Comparison of ENCODE assay signal across 31 cellular contexts in genomic region chr9:98323051-98323830, GRCh38.
DNase-seq lines count a peak whose midpoint lies in the region; ATAC-seq, FAIRE-seq and TF ChIP-seq lines count a peak whose summit lies in the region.
"Had no signal": no experiment of that assay in that cellular context is flagged by ENCODE, and none has a peak within 500 bp of the region (broad histone marks: within the 10 kb centered on the region; RNA-seq: fewer than 3 reads in every experiment).

No MANE protein-coding gene starts in this region.

- no peak overlapping the region for H3K4me3 Mint-ChIP-seq in neural crest cell
- H3K4me3 Mint-ChIP-seq in naive thymus-derived CD4-positive, alpha-beta T cell, result no peak overlapping the region
- H3K4me3 Mint-ChIP-seq: activated CD4-positive, alpha-beta memory T cell treated with anti-CD3 and anti-CD28 coated beads for 36 hours; activated T-helper 1 cell treated with anti-CD3 and anti-CD28 coated beads, Interleukin-12 subunit alpha, Interleukin-12 subunit beta, Interleukin-2, Interleukin-4 antibody, amounts not matched to agents 30 ng/mL and 10 ng/mL and 1 ng/mL, durations not matched to agents 14 hours and 24 hours and 36 hours; dendritic cell treated with granulocyte-macrophage colony-stimulating factor and Interleukin-4, amounts not matched to agents 40 ng/mL and 50 ng/mL, for 4 days; mesothelial cell of epicardium; natural killer cell had no signal

- no peak overlapping the region for H3K9ac ChIP-seq in H1 (replicated peaks in 1 of 4; ENCODE audit: extremely low read depth in 1 of 4, low read depth in 3 of 4, low read length in 3 of 4)

- H3K4me1 Mint-ChIP-seq in neural crest cell, result no peaks in the 10 kb centered on the region
- peaks cover 0 to 11% (median 0%) of the 10 kb centered on the region in 7 donors for H3K4me1 Mint-ChIP-seq in naive thymus-derived CD4-positive, alpha-beta T cell
- H3K4me1 Mint-ChIP-seq: CD14-positive monocyte, natural killer cell had no signal

- TF ChIP-seq CTCF in H1 (IDR thresholded peaks at IDR 0.05; ENCODE audit: control extremely low read depth in 1 of 3, insufficient read depth in 1 of 3, low read depth in 1 of 3, low read length in 3 of 3), result no peak
- TF ChIP-seq CTCF in neural crest cell (conservative IDR thresholded peaks at IDR 0.05), result no peak
- no peak for TF ChIP-seq CTCF in ovary (IDR thresholded peaks at IDR 0.05)

- no peak overlapping the region for H3K4me3 ChIP-seq in H7 (ENCODE audit: insufficient read depth, low read depth, low read length)
- H3K4me3 ChIP-seq in H1 (ENCODE audit: extremely low read depth in 1 of 4, insufficient read depth in 2 of 4, low read depth in 3 of 4, low read length in 4 of 4), result no peak overlapping the region
- H3K4me3 ChIP-seq in naive thymus-derived CD4-positive, alpha-beta T cell (ENCODE audit: low read length), result no peak overlapping the region
- H3K4me3 ChIP-seq in ovary, result no peak overlapping the region
- H3K4me3 ChIP-seq: esophagus squamous epithelium, gastrocnemius medialis, sigmoid colon, SJSA1, vagina had no signal

- FAIRE-seq in H1 (lab: Jason Lieb, UNC), result no peak
- FAIRE-seq: bronchial epithelial cell had no signal

- no peaks in the 10 kb centered on the region; the same call in 1 of the 2 replicates for H3K23me2 ChIP-seq in H1 (ENCODE audit: low read depth, low read length)

- H3K9me3 ChIP-seq in H1 (ENCODE audit: insufficient read depth in 2 of 2, low read depth in 1 of 2, low read length in 1 of 2), result no peaks in the 10 kb centered on the region
- no peaks in the 10 kb centered on the region for H3K9me3 ChIP-seq in naive thymus-derived CD4-positive, alpha-beta T cell (ENCODE audit: control insufficient read depth in 2 of 3, low read length in 3 of 3)
- H3K9me3 ChIP-seq in ovary, result no peaks in the 10 kb centered on the region
- H3K9me3 ChIP-seq: esophagus squamous epithelium, gastrocnemius medialis, sigmoid colon, SJSA1, vagina had no signal

- no peak overlapping the region for H3K4ac ChIP-seq in H1 (replicated peaks; ENCODE audit: insufficient read length, low read depth, low read length)

- TF ChIP-seq POLR2A in H1 (IDR thresholded peaks at IDR 0.05; ENCODE audit: control extremely low read depth in 1 of 2, low read depth in 2 of 2, low read length in 2 of 2) (no peak), ovary (IDR thresholded peaks at IDR 0.05) (no peak)

- H2AK5ac ChIP-seq in H1 (ENCODE audit: low read depth, low read length), result no peak overlapping the region

- no peak overlapping the region for H3K14ac ChIP-seq in H1 (ENCODE audit: insufficient read length)

- CTCF ChIA-PET in H1 (lab: Charles Lee; ENCODE audit: partially characterized antibody), result interaction anchor here (0.7 to 1.4 kb wide), 4 partner anchors 7 to 76 kb away, joined by 3 to 8 read pairs (median 4); no protein-coding TSS in a partner anchor
- CTCF ChIA-PET in naive thymus-derived CD4-positive, alpha-beta T cell (lab: Charles Lee), result no interaction called here

- peak overlapping the region; percentile 86; the same call in 1 of the 2 replicates for H2BK20ac ChIP-seq in H1 (ENCODE audit: low read length)

- no peak overlapping the region for H3K4me2 ChIP-seq in H1 (ENCODE audit: insufficient read depth in 1 of 2, low read depth in 2 of 2, low read length in 2 of 2)

- H2BK120ac ChIP-seq in H1 (replicated peaks; ENCODE audit: low read depth, low read length), result no peak overlapping the region

- H4K8ac ChIP-seq in H1 (ENCODE audit: extremely low read depth, insufficient read depth, low read length), result no peak overlapping the region; the same call in 1 of the 2 replicates

- H3K18ac ChIP-seq in H1 (ENCODE audit: extremely low read depth, low read length), result no peak overlapping the region

- TF ChIP-seq EP300 in H1 (IDR thresholded peaks at IDR 0.05; ENCODE audit: borderline replicate concordance in 1 of 2, low read depth in 2 of 2, low read length in 2 of 2), result no peak
- TF ChIP-seq EP300 in ovary (IDR thresholded peaks at IDR 0.05), result no peak

- peak overlapping the region; percentile 57 for H3K27ac Mint-ChIP-seq in neural crest cell (ENCODE audit: unreplicated experiment)
- peak overlapping the region in 1 of 9 donors; percentile 43 for H3K27ac Mint-ChIP-seq in naive thymus-derived CD4-positive, alpha-beta T cell
- H3K27ac Mint-ChIP-seq: activated CD4-positive, alpha-beta memory T cell treated with anti-CD3 and anti-CD28 coated beads for 36 hours; activated T-helper 1 cell treated with anti-CD3 and anti-CD28 coated beads, Interleukin-12 subunit alpha, Interleukin-12 subunit beta, Interleukin-2, Interleukin-4 antibody, amounts not matched to agents 30 ng/mL and 10 ng/mL and 1 ng/mL, durations not matched to agents 14 hours and 24 hours and 36 hours; dendritic cell treated with granulocyte-macrophage colony-stimulating factor and Interleukin-4, amounts not matched to agents 40 ng/mL and 50 ng/mL, for 4 days; mesothelial cell of epicardium; natural killer cell had no signal

- H3K4me1 ChIP-seq in H1 (replicated peaks in 1 of 4; ENCODE audit: control insufficient read depth in 3 of 4, insufficient read depth in 4 of 4, low read length in 3 of 4) (no peaks in the 10 kb centered on the region), ovary (ENCODE audit: insufficient read depth) (no peaks in the 10 kb centered on the region)
- H3K4me1 ChIP-seq in naive thymus-derived CD4-positive, alpha-beta T cell (ENCODE audit: control insufficient read depth in 2 of 2, insufficient read depth in 2 of 2, low read length in 2 of 2), result no peaks in the 10 kb centered on the region
- H3K4me1 ChIP-seq: esophagus squamous epithelium, gastrocnemius medialis, sigmoid colon, vagina had no signal

- H2BK5ac ChIP-seq in H1 (ENCODE audit: low read depth, low read length), result no peak overlapping the region

- H3K79me1 ChIP-seq in H1 (ENCODE audit: low read depth, low read length), result no peaks in the 10 kb centered on the region; the same call in 1 of the 2 replicates

- DNase-seq in H7 (peak; percentile 17), MV-4-11 (lab: John Stamatoyannopoulos, UW) (peak; percentile 63), H1 (ENCODE audit: low read depth in 1 of 2, low spot score in 2 of 2) (no peak), neural crest cell (ENCODE audit: low read depth, low spot score) (no peak), ovary (no peak), NCI-H2196 (lab: John Stamatoyannopoulos, UW; ENCODE audit: unreplicated experiment) (no peak)
- no peak for DNase-seq in naive thymus-derived CD4-positive, alpha-beta T cell
- DNase-seq: activated CD4-positive, alpha-beta memory T cell treated with anti-CD3 and anti-CD28 coated beads for 36 hours; activated CD4-positive, CD25-positive, alpha-beta regulatory T cell; activated CD8-positive, alpha-beta memory T cell treated with anti-CD3 and anti-CD28 coated beads, Interleukin-2, amount 50 U/mL, for 4 hours; activated naive CD4-positive, alpha-beta T cell treated with anti-CD3 and anti-CD28 coated beads, Interleukin-2, amount 50 U/mL, for 16 hours; amygdala; Calu3; esophagus squamous epithelium; gastrocnemius medialis; left colon; natural killer cell; NCI-H1092 treated with DMSO at 0.1 percent for 48 hours; NCI-H1930; NCI-H526; sigmoid colon; stimulated activated naive CD4-positive, alpha-beta T cell treated with Interleukin-2 at 50 U/mL for 16 hours; T-helper 1 cell had no signal

- no peak overlapping the region for H4K91ac ChIP-seq in H1 (replicated peaks; ENCODE audit: insufficient read length, low read length)

- POLR2A ChIA-PET in H1 (lab: Charles Lee; ENCODE audit: partially characterized antibody), result no interaction called here
- POLR2A ChIA-PET in naive thymus-derived CD4-positive, alpha-beta T cell (lab: Charles Lee), result no interaction called here

- intact Hi-C loops in naive thymus-derived CD4-positive, alpha-beta T cell (cut with micrococcal nuclease), result no loop called here
- intact Hi-C loops in ovary (cut with DNase I), result no loop called here

- no peak overlapping the region for H2BK12ac ChIP-seq in H1 (ENCODE audit: low read depth, low read length)

- no peak overlapping the region for H2AFZ ChIP-seq in H1 (ENCODE audit: low read length)

- H4K5ac ChIP-seq in H1 (ENCODE audit: insufficient read length, low read depth, low read length), result no peak overlapping the region

- no peaks in the 10 kb centered on the region for H3K27me3 Mint-ChIP-seq in neural crest cell (ENCODE audit: low read depth)
- H3K27me3 Mint-ChIP-seq in naive thymus-derived CD4-positive, alpha-beta T cell, result peaks cover 0 to 5% (median 0%) of the 10 kb centered on the region in 5 donors
- H3K27me3 Mint-ChIP-seq: activated CD4-positive, alpha-beta memory T cell treated with anti-CD3 and anti-CD28 coated beads for 36 hours had no signal

- H3K9me3 Mint-ChIP-seq in neural crest cell, result no peaks in the 10 kb centered on the region
- H3K9me3 Mint-ChIP-seq in naive thymus-derived CD4-positive, alpha-beta T cell, result no peaks in the 10 kb centered on the region
- H3K9me3 Mint-ChIP-seq: activated CD4-positive, alpha-beta memory T cell treated with anti-CD3 and anti-CD28 coated beads for 36 hours; activated T-helper 1 cell treated with anti-CD3 and anti-CD28 coated beads, Interleukin-12 subunit alpha, Interleukin-12 subunit beta, Interleukin-2, Interleukin-4 antibody, amounts not matched to agents 30 ng/mL and 10 ng/mL and 1 ng/mL, durations not matched to agents 14 hours and 24 hours and 36 hours; dendritic cell treated with granulocyte-macrophage colony-stimulating factor and Interleukin-4, amounts not matched to agents 40 ng/mL and 50 ng/mL, for 4 days; mesothelial cell of epicardium; natural killer cell had no signal

- H3K27ac ChIP-seq in H1 (ENCODE audit: low read depth, low read length) (no peak overlapping the region), ovary (no peak overlapping the region)
- no peak overlapping the region for H3K27ac ChIP-seq in naive thymus-derived CD4-positive, alpha-beta T cell (ENCODE audit: low read depth, low read length)
- H3K27ac ChIP-seq: esophagus squamous epithelium, gastrocnemius medialis, sigmoid colon, SJSA1, vagina had no signal

- no peak for ATAC-seq in naive thymus-derived CD4-positive, alpha-beta T cell
- ATAC-seq in GM21737 (IDR thresholded peaks at IDR 0.05; ENCODE audit: unreplicated experiment), result no peak
- ATAC-seq: gastrocnemius medialis, left colon, natural killer cell had no signal

- H4K20me1 ChIP-seq in H1 (replicated peaks in 1 of 2; ENCODE audit: control insufficient read depth in 1 of 2, insufficient read depth in 2 of 2, low read length in 2 of 2), result peaks cover 0 to 1% of the 10 kb centered on the region in 2 experiments

- H3K36me3 ChIP-seq in H7 (replicated peaks; ENCODE audit: control insufficient read depth, insufficient read depth, low read length), result no peaks in the 10 kb centered on the region
- no peaks in the 10 kb centered on the region for H3K36me3 ChIP-seq in H1 (ENCODE audit: control insufficient read depth in 2 of 4, insufficient read depth in 4 of 4, low read length in 3 of 4)
- no peaks in the 10 kb centered on the region for H3K36me3 ChIP-seq in naive thymus-derived CD4-positive, alpha-beta T cell (ENCODE audit: control insufficient read depth in 2 of 3, insufficient read depth in 3 of 3, low read length in 3 of 3)
- no peaks in the 10 kb centered on the region for H3K36me3 ChIP-seq in ovary
- H3K36me3 ChIP-seq: esophagus squamous epithelium, gastrocnemius medialis, sigmoid colon, SJSA1, vagina had no signal

- no peaks in the 10 kb centered on the region for H3K36me3 Mint-ChIP-seq in neural crest cell (ENCODE audit: low read depth)
- H3K36me3 Mint-ChIP-seq in naive thymus-derived CD4-positive, alpha-beta T cell, result no peaks in the 10 kb centered on the region
- H3K36me3 Mint-ChIP-seq: activated CD4-positive, alpha-beta memory T cell treated with anti-CD3 and anti-CD28 coated beads for 36 hours; CD14-positive monocyte; mesothelial cell of epicardium; natural killer cell had no signal

- no peaks in the 10 kb centered on the region for H3K79me2 ChIP-seq in H1 (ENCODE audit: control insufficient read depth in 1 of 2, insufficient read depth in 2 of 2, low read length in 2 of 2)

- H3K56ac ChIP-seq in H1 (replicated peaks; ENCODE audit: insufficient read length, low read depth, low read length), result no peak overlapping the region

- H2BK15ac ChIP-seq in H1 (ENCODE audit: low read length), result no peak overlapping the region

- TF ChIP-seq RAD21 in H1 (IDR thresholded peaks at IDR 0.05 in 1 of 2, conservative IDR thresholded peaks at IDR 0.05 in 1 of 2; ENCODE audit: low read depth in 2 of 2, low read length in 2 of 2), result no peak

- WGBS in H1 (ENCODE audit: extremely low coverage in 1 of 2, insufficient coverage in 1 of 2, insufficient read length in 1 of 2, insufficient replicate concordance in 2 of 2, low coverage in 1 of 2, low lambda C conversion rate in 2 of 2, missing lambda C conversion rate in 1 of 2), 2 experiments, result 91% methylated on average over 11 of the region's 11 CpGs; no CpG with 5 or more reads in 1 of the 2 experiments
- 82 to 89% (median 84%) methylated on average over 11 of the region's 11 CpGs for WGBS in ovary, 3 donors

- no peaks in the 10 kb centered on the region for H3K27me3 ChIP-seq in H7 (ENCODE audit: control insufficient read depth, insufficient read depth, low read length)
- no peaks in the 10 kb centered on the region for H3K27me3 ChIP-seq in H1 (replicated peaks in 1 of 4; ENCODE audit: control insufficient read depth in 3 of 4, extremely low read depth in 1 of 4, insufficient read depth in 3 of 4, low read length in 3 of 4)
- H3K27me3 ChIP-seq in naive thymus-derived CD4-positive, alpha-beta T cell (ENCODE audit: control insufficient read depth in 2 of 2, insufficient read depth in 2 of 2, low read length in 2 of 2), result no peaks in the 10 kb centered on the region
- no peaks in the 10 kb centered on the region for H3K27me3 ChIP-seq in ovary
- H3K27me3 ChIP-seq: esophagus squamous epithelium, gastrocnemius medialis, sigmoid colon, SJSA1, vagina had no signal

- no peak overlapping the region for H3K23ac ChIP-seq in H1 (ENCODE audit: insufficient read length)

Comparison
In these comparisons a context has a peak if more than half of its experiments do, and no peak if none do; other contexts are left out.
1. DNase-seq: peak in H7 (single experiment) and MV-4-11 (single experiment); none in H1 (0 of 2), neural crest cell (single experiment), naive thymus-derived CD4-positive, alpha-beta T cell (0 of 9), ovary (0 of 5) and NCI-H2196 (single experiment).